Comparison of ENCODE assay signal across 3 cellular contexts in the genomic region with DNA sequence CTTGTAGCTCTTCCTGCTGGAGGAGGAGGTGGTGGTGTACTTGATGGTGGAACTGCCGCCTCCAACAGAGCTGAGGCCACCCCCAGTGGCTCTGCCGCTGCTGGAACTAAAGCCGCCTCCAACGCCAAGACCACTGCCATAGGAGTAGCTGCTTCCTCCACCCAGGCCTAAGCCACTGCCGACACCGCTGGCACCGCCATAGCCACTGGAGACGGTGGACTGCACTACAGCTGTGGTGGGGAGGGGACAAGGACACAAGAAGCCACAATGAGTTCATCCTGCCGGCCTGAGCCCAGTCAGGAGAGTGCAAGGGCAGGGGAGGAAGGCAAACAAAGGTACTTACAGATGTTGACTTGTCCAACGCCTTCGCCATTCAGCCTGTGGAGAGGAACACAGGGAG. TPM values are rescaled to one million over a fixed set of nuclear protein-coding genes. Genes with fewer than 3 reads are reported as not detected.
"Had no signal": no experiment of that assay in that cellular context is flagged by ENCODE, and none has a peak within 500 bp of the region (broad histone marks: within the 10 kb centered on the region; RNA-seq: fewer than 3 reads in every experiment).

No MANE protein-coding gene starts in this region.

RNA-seq across cellular contexts. Expression of a gene that starts 4.8 kb away (rescaled TPM):
- total RNA-seq: LHCN-M2, M059J had no signal

RNA-seq across cellular contexts. Expression of a gene that starts 13.0 kb away (rescaled TPM):
- total RNA-seq: LHCN-M2, MCF 10A had no signal

RNA-seq across cellular contexts. Expression of a gene that starts 26.4 kb away (rescaled TPM):
- total RNA-seq: LHCN-M2, M059J had no signal

RNA-seq across cellular contexts. Expression of a gene that starts 41.1 kb away (rescaled TPM):
- total RNA-seq: LHCN-M2, M059J, MCF 10A had no signal

RNA-seq across cellular contexts. Expression of a gene that starts 45.9 kb away (rescaled TPM):
- total RNA-seq: LHCN-M2, M059J had no signal
